In the genomic region with DNA sequence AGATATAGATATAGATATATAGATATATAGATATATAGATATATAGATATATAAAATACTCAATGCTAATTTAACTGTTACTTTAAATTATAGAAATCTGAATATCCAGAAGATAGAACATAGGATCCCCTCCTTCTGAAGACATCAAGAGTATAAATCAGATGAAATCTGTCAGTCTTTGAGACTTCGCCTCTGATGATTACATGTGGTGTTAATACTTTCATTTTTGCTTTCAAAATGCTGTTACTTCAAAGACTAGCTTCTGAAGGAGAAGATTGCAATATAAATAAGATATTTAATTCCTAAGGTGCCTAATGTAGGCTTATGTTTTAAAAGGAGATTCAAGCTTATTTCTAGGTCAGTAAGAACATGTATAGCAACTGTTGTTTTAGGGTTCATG, we compare ENCODE assay signal across 23 cellular contexts.
DNase-seq lines count a peak whose midpoint lies in the region; ATAC-seq and TF ChIP-seq lines count a peak whose summit lies in the region.
"Had no signal": no experiment of that assay in that cellular context is flagged by ENCODE, and none has a peak within 500 bp of the region (broad histone marks: within the 10 kb centered on the region; RNA-seq: fewer than 3 reads in every experiment).

No MANE protein-coding gene starts in this region.

- peak overlapping the region; percentile 29; the same call in 1 of the 2 replicates for H3K4me3 ChIP-seq in GM12865 (ENCODE audit: low read depth, low read length)
- H3K4me3 ChIP-seq: A549; BLaER1 treated with 17β-estradiol and CSF1 and Interleukin-3, amounts not matched to agents 10 nM and 100 nM; GM12878; GM23248 had no signal

- no peak for TF ChIP-seq CTCF in GM12865 (IDR thresholded peaks at IDR 0.05; ENCODE audit: insufficient read depth, low read depth, low read length, missing control alignments)

- ATAC-seq in GM18867 (IDR thresholded peaks at IDR 0.05; ENCODE audit: unreplicated experiment) (peak; percentile 68), HG02885 (IDR thresholded peaks at IDR 0.05; ENCODE audit: poor library complexity, unreplicated experiment) (peak; percentile 67), GM18502 (IDR thresholded peaks at IDR 0.05; ENCODE audit: poor library complexity, unreplicated experiment) (no peak)
- ATAC-seq: A549, GM12878 had no signal

- DNase-seq in GM12865 (ENCODE audit: low read depth), result peak; percentile 29
- peak; percentile 8 for DNase-seq in OCI-M1 (lab: John Stamatoyannopoulos, UW)
- no peak for DNase-seq in stimulated activated naive CD4-positive, alpha-beta T cell (lab: John Stamatoyannopoulos, UW)
- DNase-seq in stimulated activated CD4-positive, alpha-beta T cell treated with anti-CD3 and anti-CD28 coated beads, Interleukin-4, amount 100 ng/mL, for 24 hours, result no peak
- DNase-seq: 8988T; ACHN; AML-193; BE2C; Calu3; CD4-positive, alpha-beta memory T cell; COR-L47; DMS53; DMS79 treated with DMSO at 0.1 percent for 48 hours; GF-D8; GM23248; H7; HCEC 1CT had no signal

Comparison
In these comparisons a context has a peak if more than half of its experiments do, and no peak if none do; other contexts are left out.
1. DNase-seq: peak in GM12865 (single experiment) and OCI-M1 (single experiment); none in stimulated activated naive CD4-positive, alpha-beta T cell (0 of 6) and stimulated activated CD4-positive, alpha-beta T cell treated with anti-CD3 and anti-CD28 coated beads, Interleukin-4, amount 100 ng/mL, for 24 hours (single experiment).